ENCODE assay signal across 8 cellular contexts in genomic region chr20:50569864-50570836, GRCh38. TPM values are rescaled to one million over a fixed set of nuclear protein-coding genes. Genes with fewer than 3 reads are reported as not detected.
DNase-seq lines count a peak whose midpoint lies in the region; ATAC-seq and TF ChIP-seq lines count a peak whose summit lies in the region.

No MANE protein-coding gene starts in this region.

- H3K4me3 ChIP-seq in RWPE2 (ENCODE audit: severe bottlenecking), result no peak overlapping the region
- no peak overlapping the region for H3K4me3 ChIP-seq in neural progenitor cell

- H3K9me3 Mint-ChIP-seq in activated T-cell treated with anti-CD3 and anti-CD28 coated beads, Interleukin-2, amount 50 U/mL, for 24 hours, result no peaks in the 10 kb centered on the region
- H3K9me3 Mint-ChIP-seq in dendritic cell treated with granulocyte-macrophage colony-stimulating factor and Interleukin-4, amounts not matched to agents 40 ng/mL and 50 ng/mL, for 4 days, result no peaks in the 10 kb centered on the region
- H3K9me3 Mint-ChIP-seq in neural progenitor cell, result no peaks in the 10 kb centered on the region

- H3F3A ChIP-seq in neural progenitor cell (ENCODE audit: low read depth), result no peaks in the 10 kb centered on the region

- intact Hi-C loops in dendritic cell treated with granulocyte-macrophage colony-stimulating factor and Interleukin-4, amounts not matched to agents 40 ng/mL and 50 ng/mL, for 4 days (cut with micrococcal nuclease), result loop anchor here (5.0 to 10.0 kb wide), 2 partner anchors 45 to 93 kb away; no protein-coding TSS in a partner anchor

- no peak overlapping the region for H3K4me2 ChIP-seq in neural progenitor cell

- no peak overlapping the region for H3K9ac ChIP-seq in neural progenitor cell

- peak; percentile 57 for ATAC-seq in HG02973 (IDR thresholded peaks at IDR 0.05; ENCODE audit: unreplicated experiment)
- peak; percentile 55 for ATAC-seq in RWPE2 (ENCODE audit: low read depth)

- no peaks in the 10 kb centered on the region for H3K27me3 ChIP-seq in RWPE2 (ENCODE audit: insufficient read depth, poor library complexity, severe bottlenecking)
- H3K27me3 ChIP-seq in neural progenitor cell, result no peaks in the 10 kb centered on the region

- H4K20me1 ChIP-seq in neural progenitor cell (ENCODE audit: low read depth), result peaks cover 10% of the 10 kb centered on the region

- TF ChIP-seq CTCF in RWPE2 (IDR thresholded peaks at IDR 0.05; ENCODE audit: poor library complexity, severe bottlenecking) (peak; percentile 67), neural progenitor cell (IDR thresholded peaks at IDR 0.05) (peak; percentile 47)

- peak overlapping the region; percentile 91 for H3K27ac Mint-ChIP-seq in activated T-cell treated with anti-CD3 and anti-CD28 coated beads, Interleukin-2, amount 50 U/mL, for 24 hours
- peak overlapping the region; percentile 37 for H3K27ac Mint-ChIP-seq in dendritic cell treated with granulocyte-macrophage colony-stimulating factor and Interleukin-4, amounts not matched to agents 40 ng/mL and 50 ng/mL, for 4 days
- no peak overlapping the region for H3K27ac Mint-ChIP-seq in neural progenitor cell

- no peak overlapping the region for H2AFZ ChIP-seq in neural progenitor cell (replicated peaks)

- H3K4me1 Mint-ChIP-seq in activated T-cell treated with anti-CD3 and anti-CD28 coated beads, Interleukin-2, amount 50 U/mL, for 24 hours (ENCODE audit: low read depth), result peaks cover 84% of the 10 kb centered on the region
- H3K4me1 Mint-ChIP-seq in dendritic cell treated with granulocyte-macrophage colony-stimulating factor and Interleukin-4, amounts not matched to agents 40 ng/mL and 50 ng/mL, for 4 days (ENCODE audit: low read depth), result peaks cover 56% of the 10 kb centered on the region
- H3K4me1 Mint-ChIP-seq in neural progenitor cell, result peaks cover 28% of the 10 kb centered on the region

- H3K36me3 ChIP-seq in RWPE2 (ENCODE audit: low read depth) (peaks cover 99% of the 10 kb centered on the region), neural progenitor cell (no peaks in the 10 kb centered on the region)

- no peaks in the 10 kb centered on the region for H3K79me2 ChIP-seq in neural progenitor cell (ENCODE audit: low read depth)

- H3K27ac ChIP-seq in RWPE2 (ENCODE audit: poor library complexity, severe bottlenecking) (no peak overlapping the region), neural progenitor cell (no peak overlapping the region)

- H3K9me3 ChIP-seq in RWPE2 (ENCODE audit: severe bottlenecking), result no peaks in the 10 kb centered on the region
- no peaks in the 10 kb centered on the region for H3K9me3 ChIP-seq in neural progenitor cell (ENCODE audit: low read depth)

- H3K4me3 Mint-ChIP-seq in activated T-cell treated with anti-CD3 and anti-CD28 coated beads, Interleukin-2, amount 50 U/mL, for 24 hours, result peak overlapping the region; percentile 32
- no peak overlapping the region for H3K4me3 Mint-ChIP-seq in dendritic cell treated with granulocyte-macrophage colony-stimulating factor and Interleukin-4, amounts not matched to agents 40 ng/mL and 50 ng/mL, for 4 days
- H3K4me3 Mint-ChIP-seq in neural progenitor cell, result no peak overlapping the region

- no peaks in the 10 kb centered on the region for H3K27me3 Mint-ChIP-seq in activated T-cell treated with anti-CD3 and anti-CD28 coated beads, Interleukin-2, amount 50 U/mL, for 24 hours
- H3K27me3 Mint-ChIP-seq in dendritic cell treated with granulocyte-macrophage colony-stimulating factor and Interleukin-4, amounts not matched to agents 40 ng/mL and 50 ng/mL, for 4 days, result no peaks in the 10 kb centered on the region
- peaks cover 2% of the 10 kb centered on the region for H3K27me3 Mint-ChIP-seq in neural progenitor cell (ENCODE audit: insufficient read depth, low read depth)

- peaks cover 98% of the 10 kb centered on the region for H3K36me3 Mint-ChIP-seq in activated T-cell treated with anti-CD3 and anti-CD28 coated beads, Interleukin-2, amount 50 U/mL, for 24 hours (ENCODE audit: low read depth)
- H3K36me3 Mint-ChIP-seq in dendritic cell treated with granulocyte-macrophage colony-stimulating factor and Interleukin-4, amounts not matched to agents 40 ng/mL and 50 ng/mL, for 4 days (ENCODE audit: low read depth), result peaks cover 81% of the 10 kb centered on the region
- H3K36me3 Mint-ChIP-seq in neural progenitor cell, result peaks cover 26% of the 10 kb centered on the region

- no peaks in the 10 kb centered on the region for H3K4me1 ChIP-seq in RWPE2 (ENCODE audit: insufficient read depth, poor library complexity, severe bottlenecking)
- no peaks in the 10 kb centered on the region for H3K4me1 ChIP-seq in neural progenitor cell

- DNase-seq in activated T-cell treated with anti-CD3 and anti-CD28 coated beads, Interleukin-2, amount 50 U/mL, for 24 hours, result peak; percentile 57
- DNase-seq in activated T-cell treated with anti-CD3 and anti-CD28 coated beads for 4 hours (no peak), RWPE2 (ENCODE audit: low spot score) (peak; percentile 74), neural progenitor cell (ENCODE audit: low spot score) (peak; percentile 56), NCI-H1436 (lab: John Stamatoyannopoulos, UW) (no peak), NCI-H1092 treated with DMSO at 0.1 percent for 48 hours (lab: John Stamatoyannopoulos, UW) (no peak)

RNA-seq across cellular contexts. Expression of gene PTPN1, which starts 60.0 kb away (rescaled TPM):
- total RNA-seq in neural progenitor cell (ENCODE audit: low replicate concordance), result 35.3 and 38.1 TPM in 2 replicates

Comparison
In these comparisons a context has a peak if more than half of its experiments do, and no peak if none do; other contexts are left out.
1. DNase-seq: peak in activated T-cell treated with anti-CD3 and anti-CD28 coated beads, Interleukin-2, amount 50 U/mL, for 24 hours (single experiment), RWPE2 (single experiment) and neural progenitor cell (single experiment); none in activated T-cell treated with anti-CD3 and anti-CD28 coated beads for 4 hours (single experiment), NCI-H1436 (single experiment) and NCI-H1092 treated with DMSO at 0.1 percent for 48 hours (single experiment).